ENCODE assay signal across 34 cellular contexts in genomic region chr6:145947108-145947507, GRCh38.
"Had no signal": no experiment of that assay in that cellular context is flagged by ENCODE, and none has a peak within 500 bp of the region (broad histone marks: within the 10 kb centered on the region; RNA-seq: fewer than 3 reads in every experiment).

No MANE protein-coding gene starts in this region.

- H3K4me3 Mint-ChIP-seq: activated B cell treated with CpG ODN at 0.5 μM for 24 hours; activated CD4-positive, alpha-beta memory T cell treated with anti-CD3 and anti-CD28 coated beads for 36 hours; activated CD4-positive, alpha-beta T cell treated with anti-CD3 and anti-CD28 coated beads, Interleukin-2, amount 10 ng/mL, durations not matched to agents 24 days and 14 days; activated CD8-positive, alpha-beta T cell treated with anti-CD3 and anti-CD28 coated beads for 36 hours; activated naive CD4-positive, alpha-beta T cell treated with anti-CD3 and anti-CD28 coated beads for 36 hours; activated naive CD8-positive, alpha-beta T cell treated with anti-CD3 and anti-CD28 coated beads for 36 hours; activated T-cell treated with anti-CD3 and anti-CD28 coated beads, Interleukin-2, amount 50 U/mL, for 4 hours; activated T-cell treated with anti-CD3 and anti-CD28 coated beads, Interleukin-2, amount 50 U/mL, for 72 hours; activated T-helper 1 cell treated with anti-CD3 and anti-CD28 coated beads, Interleukin-12 subunit alpha, Interleukin-12 subunit beta, Interleukin-2, Interleukin-4 antibody, amounts not matched to agents 30 ng/mL and 10 ng/mL and 1 ng/mL, durations not matched to agents 14 hours and 24 hours and 36 hours; activated T-helper 17 cell treated with anti-CD3 and anti-CD28 coated beads, Interleukin-2, amount 50 U/mL, for 72 hours; T-helper 1 cell treated with Interleukin-12 subunit alpha and Interleukin-12 subunit beta and Interleukin-4 antibody, amounts not matched to agents 30 μg/mL and 1 μg/mL, for 36 hours; T-helper 2 cell treated with Interferon-gamma antibody and Interleukin-4, amounts not matched to agents 5 μg/mL and 100 μg/mL, for 36 hours had no signal

- H3K27ac ChIP-seq: adrenal gland, body of pancreas, brain microvascular endothelial cell, breast epithelium, VCaP had no signal

- H3K4me3 ChIP-seq: adrenal gland, body of pancreas, breast epithelium had no signal

- H3K27ac Mint-ChIP-seq: activated B cell treated with CpG ODN at 0.5 μM for 24 hours; activated CD4-positive, alpha-beta memory T cell treated with anti-CD3 and anti-CD28 coated beads for 36 hours; activated CD4-positive, alpha-beta T cell treated with anti-CD3 and anti-CD28 coated beads, Interleukin-2, amount 10 ng/mL, durations not matched to agents 24 days and 14 days; activated CD8-positive, alpha-beta T cell treated with anti-CD3 and anti-CD28 coated beads for 36 hours; activated naive CD4-positive, alpha-beta T cell treated with anti-CD3 and anti-CD28 coated beads for 36 hours; activated naive CD4-positive, alpha-beta T cell treated with anti-CD3 and anti-CD28 coated beads, Interleukin-2, amount 50 U/mL, for 72 hours; activated naive CD8-positive, alpha-beta T cell treated with anti-CD3 and anti-CD28 coated beads for 36 hours; activated T-cell treated with anti-CD3 and anti-CD28 coated beads, Interleukin-2, amount 50 U/mL, for 72 hours; activated T-helper 1 cell treated with anti-CD3 and anti-CD28 coated beads, Interleukin-12 subunit alpha, Interleukin-12 subunit beta, Interleukin-2, Interleukin-4 antibody, amounts not matched to agents 30 ng/mL and 10 ng/mL and 1 ng/mL, durations not matched to agents 14 hours and 24 hours and 36 hours; activated T-helper 17 cell treated with anti-CD3 and anti-CD28 coated beads, Interleukin-2, amount 50 U/mL, for 72 hours; T-helper 1 cell treated with Interleukin-12 subunit alpha and Interleukin-12 subunit beta and Interleukin-4 antibody, amounts not matched to agents 30 μg/mL and 1 μg/mL, for 36 hours; T-helper 2 cell treated with Interferon-gamma antibody and Interleukin-4, amounts not matched to agents 5 μg/mL and 100 μg/mL, for 36 hours had no signal

- H3K36me3 ChIP-seq: breast epithelium had no signal

- H3K4me1 ChIP-seq: adrenal gland, breast epithelium had no signal

- H3K27me3 Mint-ChIP-seq: activated B cell treated with CpG ODN at 0.5 μM for 24 hours; activated CD4-positive, alpha-beta memory T cell treated with anti-CD3 and anti-CD28 coated beads for 36 hours; activated CD4-positive, alpha-beta T cell treated with anti-CD3 and anti-CD28 coated beads, Interleukin-2, amount 10 ng/mL, durations not matched to agents 24 days and 14 days; activated CD8-positive, alpha-beta T cell treated with anti-CD3 and anti-CD28 coated beads for 36 hours; activated naive CD8-positive, alpha-beta T cell treated with anti-CD3 and anti-CD28 coated beads for 36 hours; activated T-helper 17 cell treated with anti-CD3 and anti-CD28 coated beads, Interleukin-2, amount 50 U/mL, for 72 hours had no signal

- H3K9me3 Mint-ChIP-seq: activated CD4-positive, alpha-beta memory T cell treated with anti-CD3 and anti-CD28 coated beads for 36 hours; activated CD8-positive, alpha-beta T cell treated with anti-CD3 and anti-CD28 coated beads for 36 hours; activated naive CD4-positive, alpha-beta T cell treated with anti-CD3 and anti-CD28 coated beads for 36 hours; activated naive CD4-positive, alpha-beta T cell treated with anti-CD3 and anti-CD28 coated beads, Interleukin-2, amount 50 U/mL, for 72 hours; activated naive CD8-positive, alpha-beta T cell treated with anti-CD3 and anti-CD28 coated beads for 36 hours; activated T-cell treated with anti-CD3 and anti-CD28 coated beads, Interleukin-2, amount 50 U/mL, for 72 hours; activated T-helper 1 cell treated with anti-CD3 and anti-CD28 coated beads, Interleukin-12 subunit alpha, Interleukin-12 subunit beta, Interleukin-2, Interleukin-4 antibody, amounts not matched to agents 30 ng/mL and 10 ng/mL and 1 ng/mL, durations not matched to agents 14 hours and 24 hours and 36 hours; activated T-helper 17 cell treated with anti-CD3 and anti-CD28 coated beads, Interleukin-2, amount 50 U/mL, for 72 hours had no signal

- H3K4me1 Mint-ChIP-seq: activated B cell treated with CpG ODN at 0.5 μM for 24 hours; activated CD4-positive, alpha-beta T cell treated with anti-CD3 and anti-CD28 coated beads, Interleukin-2, amount 10 ng/mL, durations not matched to agents 24 days and 14 days; activated naive CD8-positive, alpha-beta T cell treated with anti-CD3 and anti-CD28 coated beads for 36 hours; activated T-helper 17 cell treated with anti-CD3 and anti-CD28 coated beads, Interleukin-2, amount 50 U/mL, for 72 hours had no signal

- ATAC-seq: activated CD8-positive, alpha-beta T cell treated with anti-CD3 and anti-CD28 coated beads for 36 hours; activated naive CD4-positive, alpha-beta T cell treated with anti-CD3 and anti-CD28 coated beads, Interleukin-2, amount 50 U/mL, for 72 hours; activated T-cell treated with anti-CD3 and anti-CD28 coated beads, Interleukin-2, amount 50 U/mL, for 4 hours; activated T-cell treated with anti-CD3 and anti-CD28 coated beads, Interleukin-2, amount 50 U/mL, for 72 hours; activated T-helper 17 cell treated with anti-CD3 and anti-CD28 coated beads, Interleukin-2, amount 50 U/mL, for 72 hours; body of pancreas had no signal

- H3K9me3 ChIP-seq: adrenal gland, body of pancreas, breast epithelium had no signal

- DNase-seq: activated B cell treated with CpG ODN at 0.5 μM for 24 hours; activated CD4-positive, alpha-beta memory T cell treated with anti-CD3 and anti-CD28 coated beads for 36 hours; activated CD4-positive, alpha-beta T cell treated with anti-CD3 and anti-CD28 coated beads for 4 hours; activated CD4-positive, alpha-beta T cell treated with anti-CD3 and anti-CD28 coated beads, Interleukin-2, amount 10 ng/mL, durations not matched to agents 24 days and 14 days; activated CD4-positive, alpha-beta T cell treated with anti-CD3 and anti-CD28 coated beads, Interleukin-2, amount 50 U/mL, for 1 hour; activated CD4-positive, alpha-beta T cell treated with anti-CD3 and anti-CD28 coated beads, Interleukin-2, amount 50 U/mL, for 4 hours; activated CD4-positive, CD25-positive, alpha-beta regulatory T cell treated with anti-CD3 and anti-CD28 coated beads, Interleukin-2, amount 50 U/mL, for 72 hours; activated CD8-positive, alpha-beta memory T cell treated with anti-CD3 and anti-CD28 coated beads, Interleukin-2, amount 50 U/mL, for 4 hours; activated CD8-positive, alpha-beta T cell treated with anti-CD3 and anti-CD28 coated beads for 36 hours; activated effector memory CD4-positive, alpha-beta T cell treated with anti-CD3 and anti-CD28 coated beads, Interleukin-2, amount 50 U/mL, for 16 hours; activated gamma-delta T cell treated with Interleukin-2 at 50 U/mL for 16 hours; activated naive CD4-positive, alpha-beta T cell; activated naive CD4-positive, alpha-beta T cell treated with anti-CD3 and anti-CD28 coated beads for 36 hours; activated naive CD4-positive, alpha-beta T cell treated with anti-CD3 and anti-CD28 coated beads, Interleukin-2, amount 50 U/mL, for 16 hours; activated naive CD8-positive, alpha-beta T cell treated with anti-CD3 and anti-CD28 coated beads for 36 hours; activated T-cell treated with anti-CD3 and anti-CD28 coated beads for 4 hours; activated T-cell treated with anti-CD3 and anti-CD28 coated beads, Interleukin-2, amount 50 U/mL, for 1 hour; activated T-cell treated with anti-CD3 and anti-CD28 coated beads, Interleukin-2, amount 50 U/mL, for 4 hours; activated T-cell treated with anti-CD3 and anti-CD28 coated beads, Interleukin-2, amount 50 U/mL, for 72 hours; adrenal gland; amniotic stem cell; aorta; body of pancreas; brain microvascular endothelial cell; central memory CD4-positive, alpha-beta T cell; T-helper 2 cell; T-helper 9 cell had no signal
